9 cellular contexts compared by ENCODE assay signal in the genomic region with DNA sequence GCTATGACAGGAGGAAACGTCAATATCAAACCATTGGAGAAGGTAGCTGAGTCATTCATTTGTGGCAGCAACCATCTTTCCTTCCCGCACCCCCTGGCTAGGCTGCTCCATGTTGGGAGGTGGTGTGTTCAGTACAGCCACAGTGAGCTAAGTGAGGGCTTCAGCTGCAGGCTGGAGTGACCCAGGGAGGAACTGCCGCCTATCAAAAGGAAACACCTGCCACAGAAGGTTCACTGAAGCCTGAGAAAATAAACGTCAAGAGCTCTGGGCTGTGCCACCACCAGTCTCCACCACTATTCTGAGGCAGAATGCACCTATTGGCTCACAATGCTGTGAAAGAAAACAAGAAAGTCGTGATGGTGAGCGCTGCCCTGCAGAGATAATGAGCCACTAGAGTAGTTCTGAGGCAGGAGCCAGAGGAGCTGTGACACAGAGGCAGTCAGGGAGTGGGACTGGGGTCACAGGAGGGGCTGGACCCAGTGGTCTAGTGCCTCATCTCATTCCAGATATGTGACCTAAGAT. TPM values are rescaled to one million over a fixed set of nuclear protein-coding genes. Genes with fewer than 3 reads are reported as not detected.
DNase-seq lines count a peak whose midpoint lies in the region; ATAC-seq, FAIRE-seq and TF ChIP-seq lines count a peak whose summit lies in the region.
"Had no signal": no experiment of that assay in that cellular context is flagged by ENCODE, and none has a peak within 500 bp of the region (broad histone marks: within the 10 kb centered on the region; RNA-seq: fewer than 3 reads in every experiment).

No MANE protein-coding gene starts in this region.

- H3K9me3 Mint-ChIP-seq in naive thymus-derived CD4-positive, alpha-beta T cell, result peaks cover 0 to 9% (median 3%) of the 10 kb centered on the region in 11 donors

- no peaks in the 10 kb centered on the region for H3K9me3 ChIP-seq in naive thymus-derived CD4-positive, alpha-beta T cell (ENCODE audit: control insufficient read depth in 2 of 3, low read length in 3 of 3)
- no peaks in the 10 kb centered on the region for H3K9me3 ChIP-seq in testis

- H3K4me1 ChIP-seq in naive thymus-derived CD4-positive, alpha-beta T cell (ENCODE audit: control insufficient read depth in 2 of 2, insufficient read depth in 2 of 2, low read length in 2 of 2), result peaks cover 59 to 62% of the 10 kb centered on the region in 2 donors
- no peaks in the 10 kb centered on the region for H3K4me1 ChIP-seq in testis

- H3K4me1 Mint-ChIP-seq in naive thymus-derived CD4-positive, alpha-beta T cell, result peaks cover 55 to 93% (median 72%) of the 10 kb centered on the region in 7 donors

- TF ChIP-seq POLR2A in testis (IDR thresholded peaks at IDR 0.05), result no peak

- H3K4me3 ChIP-seq in naive thymus-derived CD4-positive, alpha-beta T cell (ENCODE audit: low read length), result peak overlapping the region; percentile 66
- H3K4me3 ChIP-seq in testis, result no peak overlapping the region

- H3K36me3 Mint-ChIP-seq in naive thymus-derived CD4-positive, alpha-beta T cell, result peaks cover 6 to 40% (median 17%) of the 10 kb centered on the region in 5 donors

- peak; percentile 66 for DNase-seq in NCI-H187 treated with DMSO at 0.1 percent for 48 hours (lab: John Stamatoyannopoulos, UW)
- DNase-seq in activated CD8-positive, alpha-beta memory T cell treated with anti-CD3 and anti-CD28 coated beads for 24 hours, result peak; percentile 77
- DNase-seq in naive thymus-derived CD4-positive, alpha-beta T cell, result peak; percentile 34 to 83 (median 78)
- no peak for DNase-seq in mesenteric fat pad (ENCODE audit: low spot score)
- DNase-seq in HTR-8/SVneo (ENCODE audit: insufficient read length, low spot score), result no peak
- no peak for DNase-seq in testis

- ATAC-seq in GM18517 (IDR thresholded peaks at IDR 0.05; ENCODE audit: unreplicated experiment), result peak; percentile 63
- ATAC-seq in HG02759 (IDR thresholded peaks at IDR 0.05; ENCODE audit: unreplicated experiment), result peak; percentile 55
- ATAC-seq in naive thymus-derived CD4-positive, alpha-beta T cell, result peak; percentile 70

- FAIRE-seq in HTR-8/SVneo (lab: Jason Lieb, UNC), result no peak
- FAIRE-seq: TTC549 had no signal

- 71 to 76% methylated on average over 6 of the region's 6 CpGs for WGBS in testis, 2 donors

- no peaks in the 10 kb centered on the region for H3K36me3 ChIP-seq in naive thymus-derived CD4-positive, alpha-beta T cell (ENCODE audit: control insufficient read depth in 2 of 3, insufficient read depth in 3 of 3, low read length in 3 of 3)
- no peaks in the 10 kb centered on the region for H3K36me3 ChIP-seq in testis (ENCODE audit: low read depth, missing control alignments)

- H3K27me3 ChIP-seq in naive thymus-derived CD4-positive, alpha-beta T cell (ENCODE audit: control insufficient read depth in 2 of 2, insufficient read depth in 2 of 2, low read length in 2 of 2), result no peaks in the 10 kb centered on the region
- no peaks in the 10 kb centered on the region for H3K27me3 ChIP-seq in testis

- TF ChIP-seq CTCF in testis (IDR thresholded peaks at IDR 0.05), result no peak

- peak overlapping the region; percentile 82 to 98 (median 90) for H3K4me3 Mint-ChIP-seq in naive thymus-derived CD4-positive, alpha-beta T cell

- peak overlapping the region; percentile 89 for H3K27ac ChIP-seq in naive thymus-derived CD4-positive, alpha-beta T cell (ENCODE audit: low read depth, low read length)
- no peak overlapping the region for H3K27ac ChIP-seq in testis

- intact Hi-C loops in naive thymus-derived CD4-positive, alpha-beta T cell (cut with micrococcal nuclease), result loop anchor here (1.0 to 10.0 kb wide), 13 partner anchors 9 to 699 kb away; partner anchors contain the start of genes BBX (in 2 of the 2), TRAT1 (in 2 of the 2), CIP2A (in 1 of the 2) and DZIP3 (in 1 of the 2)
- intact Hi-C loops in testis (cut with DNase I; ENCODE audit: low total_unique reads), result no loop called here

- CTCF ChIA-PET in naive thymus-derived CD4-positive, alpha-beta T cell (lab: Charles Lee), result interaction anchor here (0.8 to 1.8 kb wide), 5 partner anchors 11 to 478 kb away, joined by 3 to 13 read pairs (median 4); no protein-coding TSS in a partner anchor

- H3K27me3 Mint-ChIP-seq in naive thymus-derived CD4-positive, alpha-beta T cell, result peaks cover 0 to 2% (median 0%) of the 10 kb centered on the region in 5 donors

- POLR2A ChIA-PET in naive thymus-derived CD4-positive, alpha-beta T cell (lab: Charles Lee), result interaction anchor here (0.7 to 15.4 kb wide), 19 partner anchors 9 to 477 kb away, joined by 3 to 393 read pairs (median 4); partner anchors contain the start of genes CD47, CIP2A, DZIP3 and IFT57

- peak overlapping the region; percentile 92 to 99 (median 97) for H3K27ac Mint-ChIP-seq in naive thymus-derived CD4-positive, alpha-beta T cell

RNA-seq across cellular contexts. Expression of gene CD47, which starts 34.8 kb away (rescaled TPM):
- 100 to 1,000 TPM; 130 to 232 (median 136) TPM for total RNA-seq in naive thymus-derived CD4-positive, alpha-beta T cell
- 100 to 1,000 TPM; 171 to 186 TPM for polyA plus RNA-seq in naive thymus-derived CD4-positive, alpha-beta T cell
- total RNA-seq in mesenteric fat pad (59.3 TPM), testis (10 to 100 TPM; 43.5 to 49.9 TPM)
- 129 TPM for polyA plus RNA-seq in testis (ENCODE audit: insufficient read depth, low read depth, low replicate concordance)

Comparison
In these comparisons a context has a peak if more than half of its experiments do, and no peak if none do; other contexts are left out.
1. DNase-seq: peak in NCI-H187 treated with DMSO at 0.1 percent for 48 hours (single experiment), activated CD8-positive, alpha-beta memory T cell treated with anti-CD3 and anti-CD28 coated beads for 24 hours (single experiment) and naive thymus-derived CD4-positive, alpha-beta T cell (9 of 9); none in mesenteric fat pad (single experiment), HTR-8/SVneo (single experiment) and testis (single experiment).
2. Peak in every context shown above with its lines, with median percentiles within 50 percentile points of each other: ATAC-seq.